21 cellular contexts compared by ENCODE assay signal in the genomic region with DNA sequence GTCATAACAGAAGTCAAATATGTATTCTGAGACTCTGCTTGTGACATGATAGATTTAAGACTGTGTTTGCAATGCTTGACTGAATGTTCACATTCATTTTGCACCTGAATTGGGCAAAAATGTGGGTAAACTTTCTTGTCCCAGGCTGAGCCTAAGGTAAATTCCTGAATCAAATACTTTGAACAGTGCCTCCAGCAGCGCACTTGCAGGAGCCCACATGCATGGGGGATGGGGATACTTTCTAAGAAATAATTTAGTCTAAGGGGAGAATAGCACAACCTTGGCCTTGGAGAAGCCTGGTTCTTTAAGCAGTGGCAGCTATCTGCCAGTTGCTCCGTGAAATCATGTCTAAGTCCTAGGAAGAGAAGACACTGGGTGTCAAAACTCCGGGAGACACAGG.
DNase-seq lines count a peak whose midpoint lies in the region; ATAC-seq, FAIRE-seq and TF ChIP-seq lines count a peak whose summit lies in the region.
"Had no signal": no experiment of that assay in that cellular context is flagged by ENCODE, and none has a peak within 500 bp of the region (broad histone marks: within the 10 kb centered on the region; RNA-seq: fewer than 3 reads in every experiment).

No MANE protein-coding gene starts in this region.

- no peak overlapping the region for H4K8ac ChIP-seq in H1 (ENCODE audit: extremely low read depth, insufficient read depth, low read length)

- TF ChIP-seq EP300 in HepG2 (IDR thresholded peaks at IDR 0.05; ENCODE audit: low read depth in 2 of 2, low read length in 2 of 2) (no peak), HepG2 (CRISPR knock-in tag; IDR thresholded peaks at IDR 0.05; ENCODE audit: borderline replicate concordance) (no peak), H1 (IDR thresholded peaks at IDR 0.05; ENCODE audit: borderline replicate concordance in 1 of 2, low read depth in 2 of 2, low read length in 2 of 2) (no peak)

- TF ChIP-seq RAD21 in HepG2 (CRISPR knock-in tag; IDR thresholded peaks at IDR 0.05) (no peak), H1 (IDR thresholded peaks at IDR 0.05 in 1 of 2, conservative IDR thresholded peaks at IDR 0.05 in 1 of 2; ENCODE audit: low read depth in 2 of 2, low read length in 2 of 2) (no peak)

- H2BK12ac ChIP-seq in H1 (ENCODE audit: low read depth, low read length) = 0 out of 2 replicates have a peak overlapping the region, but pooled peaks have one; percentile 91

- H3K27ac ChIP-seq in HepG2 (ENCODE audit: extremely low read length, insufficient read depth, low read length) = no peak overlapping the region
- no peak overlapping the region for H3K27ac ChIP-seq in right lobe of liver
- no peak overlapping the region for H3K27ac ChIP-seq in H1 (ENCODE audit: low read depth, low read length)
- H3K27ac ChIP-seq: 22Rv1; A549; BLaER1 treated with 17β-estradiol and CSF1 and Interleukin-3, amounts not matched to agents 10 nM and 100 nM; C4-2B had no signal

- in situ Hi-C loops in HepG2 (cut with HindIII; ENCODE audit: extremely low pct_ligation_motif_present, low pct_unique_long_range_greater_than_20kb) = no loop called here

- no peaks in the 10 kb centered on the region for H3K79me1 ChIP-seq in H1 (ENCODE audit: low read depth, low read length)

- no peak overlapping the region for H2BK120ac ChIP-seq in H1 (replicated peaks; ENCODE audit: low read depth, low read length)

- no peak overlapping the region for H3K4me3 ChIP-seq in HepG2 (replicated peaks in 1 of 3; ENCODE audit: insufficient read depth in 1 of 3, low read depth in 2 of 3, low read length in 3 of 3)
- no peak overlapping the region for H3K4me3 ChIP-seq in right lobe of liver
- H3K4me3 ChIP-seq in H1 (ENCODE audit: extremely low read depth in 1 of 4, insufficient read depth in 2 of 4, low read depth in 3 of 4, low read length in 4 of 4) = no peak overlapping the region
- H3K4me3 ChIP-seq: A549; BLaER1 treated with 17β-estradiol and CSF1 and Interleukin-3, amounts not matched to agents 10 nM and 100 nM had no signal

- H2BK5ac ChIP-seq in H1 (ENCODE audit: low read depth, low read length) = no peak overlapping the region

- H2BK20ac ChIP-seq in H1 (ENCODE audit: low read length) = peak overlapping the region; percentile 13; the same call in 1 of the 2 replicates

- H3K23me2 ChIP-seq in H1 (ENCODE audit: low read depth, low read length) = no peaks in the 10 kb centered on the region

- H4K20me1 ChIP-seq in HepG2 (ENCODE audit: insufficient read depth, low read length) (no peaks in the 10 kb centered on the region), H1 (replicated peaks in 1 of 2; ENCODE audit: control insufficient read depth in 1 of 2, insufficient read depth in 2 of 2, low read length in 2 of 2) (no peaks in the 10 kb centered on the region)
- H4K20me1 ChIP-seq: BLaER1 treated with 17β-estradiol and CSF1 and Interleukin-3, amounts not matched to agents 10 nM and 100 nM had no signal

- no peak overlapping the region for H2BK15ac ChIP-seq in H1 (ENCODE audit: low read length)

- H3K27me3 ChIP-seq in HepG2 (ENCODE audit: control insufficient read depth in 1 of 2, insufficient read depth in 2 of 2, low read length in 2 of 2) (no peaks in the 10 kb centered on the region), right lobe of liver (no peaks in the 10 kb centered on the region), H1 (replicated peaks in 1 of 4; ENCODE audit: control insufficient read depth in 3 of 4, extremely low read depth in 1 of 4, insufficient read depth in 3 of 4, low read length in 3 of 4) (no peaks in the 10 kb centered on the region; a peak in 1 of 7 replicates)
- H3K27me3 ChIP-seq: BLaER1 treated with 17β-estradiol and CSF1 and Interleukin-3, amounts not matched to agents 10 nM and 100 nM had no signal

- POLR2A ChIA-PET in HepG2 (lab: Yijun Ruan, JAX) (no interaction called here), H1 (lab: Charles Lee; ENCODE audit: partially characterized antibody) (interaction anchor here (1.2 kb wide), 1 partner anchor 9 kb away, joined by 4 read pairs; no protein-coding TSS in a partner anchor)

- H3K4me3 Mint-ChIP-seq in activated T-cell treated with anti-CD3 and anti-CD28 coated beads, Interleukin-2, amount 50 U/mL, for 4 hours = no peak overlapping the region
- H3K4me3 Mint-ChIP-seq: B cell; CD4-positive, alpha-beta T cell; CD8-positive, alpha-beta T cell had no signal

- H3K4me2 ChIP-seq in HepG2 (ENCODE audit: low read depth, low read length) (no peak overlapping the region), H1 (ENCODE audit: insufficient read depth in 1 of 2, low read depth in 2 of 2, low read length in 2 of 2) (no peak overlapping the region; a peak in 2 of 4 replicates)
- H3K4me2 ChIP-seq: A549; BLaER1 treated with 17β-estradiol and CSF1 and Interleukin-3, amounts not matched to agents 10 nM and 100 nM had no signal

- H4K91ac ChIP-seq in H1 (replicated peaks; ENCODE audit: insufficient read length, low read length) = no peak overlapping the region

- no peak overlapping the region for H3K56ac ChIP-seq in H1 (replicated peaks; ENCODE audit: insufficient read length, low read depth, low read length)

- H3K27me3 Mint-ChIP-seq in activated T-cell treated with anti-CD3 and anti-CD28 coated beads, Interleukin-2, amount 50 U/mL, for 4 hours (ENCODE audit: low read depth) = peaks cover 1% of the 10 kb centered on the region
- H3K27me3 Mint-ChIP-seq: B cell had no signal

- no peak overlapping the region for H3K9ac ChIP-seq in HepG2 (ENCODE audit: insufficient read depth, low read depth, low read length)
- H3K9ac ChIP-seq in H1 (replicated peaks in 1 of 4; ENCODE audit: extremely low read depth in 1 of 4, low read depth in 3 of 4, low read length in 3 of 4) = no peak overlapping the region
- H3K9ac ChIP-seq: BLaER1 treated with 17β-estradiol and CSF1 and Interleukin-3, amounts not matched to agents 10 nM and 100 nM had no signal

- CTCF ChIA-PET in HepG2 (lab: Yijun Ruan, JAX; ENCODE audit: low intra/inter-chr PET ratio, low total read pairs) = no interaction called here
- CTCF ChIA-PET in H1 (lab: Charles Lee; ENCODE audit: partially characterized antibody) = interaction anchor here (0.9 to 1.4 kb wide), 3 partner anchors 12 to 143 kb away, joined by 3 read pairs; no protein-coding TSS in a partner anchor

- intact Hi-C loops in HepG2 (cut with micrococcal nuclease; ENCODE audit: unreplicated experiment) = no loop called here
- intact Hi-C loops in right lobe of liver (cut with DNase I) = no loop called here
- intact Hi-C loops in left colon (cut with DNase I, micrococcal nuclease) = no loop called here

- no peaks in the 10 kb centered on the region for H3K79me2 ChIP-seq in HepG2 (ENCODE audit: insufficient read depth, low read length)
- no peaks in the 10 kb centered on the region for H3K79me2 ChIP-seq in H1 (ENCODE audit: control insufficient read depth in 1 of 2, insufficient read depth in 2 of 2, low read length in 2 of 2)

- H3K36me3 ChIP-seq in HepG2 (replicated peaks in 1 of 2; ENCODE audit: control insufficient read depth in 1 of 2, insufficient read depth in 2 of 2, low read length in 2 of 2) (no peaks in the 10 kb centered on the region), right lobe of liver (no peaks in the 10 kb centered on the region), H1 (ENCODE audit: control insufficient read depth in 2 of 4, insufficient read depth in 4 of 4, low read length in 3 of 4) (no peaks in the 10 kb centered on the region)
- H3K36me3 ChIP-seq: BLaER1 treated with 17β-estradiol and CSF1 and Interleukin-3, amounts not matched to agents 10 nM and 100 nM had no signal

- DNase-seq in HepG2 (ENCODE audit: low spot score) (no peak), right lobe of liver (no peak), H1 (ENCODE audit: low read depth in 1 of 2, low spot score in 2 of 2) (no peak), left colon (no peak)
- DNase-seq in activated T-cell treated with anti-CD3 and anti-CD28 coated beads, Interleukin-2, amount 50 U/mL, for 4 hours = no peak
- DNase-seq: AML-193; Caco-2; Calu3; CD4-positive, alpha-beta T cell; CD8-positive, alpha-beta T cell; DMS79 treated with DMSO at 0.1 percent for 48 hours; GF-D8 had no signal

- TF ChIP-seq POLR2A in HepG2 (IDR thresholded peaks at IDR 0.05; ENCODE audit: insufficient read depth in 1 of 2, low read depth in 2 of 2, low read length in 2 of 2) (no peak), right lobe of liver (IDR thresholded peaks at IDR 0.05) (no peak), H1 (IDR thresholded peaks at IDR 0.05; ENCODE audit: control extremely low read depth in 1 of 2, low read depth in 2 of 2, low read length in 2 of 2) (no peak)

- no peak overlapping the region for H2AK5ac ChIP-seq in H1 (ENCODE audit: low read depth, low read length)

- no peak overlapping the region for H3K23ac ChIP-seq in H1 (ENCODE audit: insufficient read length)

- WGBS in HepG2 (ENCODE audit: low lambda C conversion rate) = 66% methylated on average over 3 of the region's 3 CpGs
- 36% methylated on average over 2 of the region's 3 CpGs for WGBS in right lobe of liver (ENCODE audit: insufficient coverage, low coverage, low lambda C conversion rate, missing lambda C conversion rate)
- 77% methylated on average over 3 of the region's 3 CpGs; no CpG with 5 or more reads in 1 of the 2 experiments for WGBS in H1 (ENCODE audit: extremely low coverage in 1 of 2, insufficient coverage in 1 of 2, insufficient read length in 1 of 2, insufficient replicate concordance in 2 of 2, low coverage in 1 of 2, low lambda C conversion rate in 2 of 2, missing lambda C conversion rate in 1 of 2), 2 experiments

- no peak for FAIRE-seq in HepG2 (lab: Jason Lieb, UNC)
- no peak for FAIRE-seq in H1 (lab: Jason Lieb, UNC)
- FAIRE-seq: A549, D721Med, G401.6, GM12891, GM19239 had no signal

- BruUV-seq in HepG2 (replicated peaks; lab: Mats Ljungman, UMichigan) = no TSS peak

- no peak overlapping the region for H3K18ac ChIP-seq in H1 (ENCODE audit: extremely low read depth, low read length)

- H3K36me3 Mint-ChIP-seq in activated T-cell treated with anti-CD3 and anti-CD28 coated beads, Interleukin-2, amount 50 U/mL, for 4 hours (ENCODE audit: insufficient read depth) = no peaks in the 10 kb centered on the region
- H3K36me3 Mint-ChIP-seq: CD8-positive, alpha-beta T cell had no signal

- H3K4ac ChIP-seq in H1 (replicated peaks; ENCODE audit: insufficient read length, low read depth, low read length) = no peak overlapping the region

- no peak overlapping the region for H4K5ac ChIP-seq in H1 (ENCODE audit: insufficient read length, low read depth, low read length)

- H3K4me1 ChIP-seq in HepG2 (ENCODE audit: insufficient read depth, low read length) (peaks cover 16% of the 10 kb centered on the region), right lobe of liver (no peaks in the 10 kb centered on the region), H1 (replicated peaks in 1 of 4; ENCODE audit: control insufficient read depth in 3 of 4, insufficient read depth in 4 of 4, low read length in 3 of 4) (peaks cover 0 to 6% (median 4%) of the 10 kb centered on the region in 4 experiments; a peak in 5 of 7 replicates)
- H3K4me1 ChIP-seq: A549; BLaER1 treated with 17β-estradiol and CSF1 and Interleukin-3, amounts not matched to agents 10 nM and 100 nM had no signal

- H3K4me1 Mint-ChIP-seq in activated T-cell treated with anti-CD3 and anti-CD28 coated beads, Interleukin-2, amount 50 U/mL, for 4 hours (ENCODE audit: low read depth) = no peaks in the 10 kb centered on the region
- H3K4me1 Mint-ChIP-seq: B cell had no signal

- H3K14ac ChIP-seq in H1 (ENCODE audit: insufficient read length) = no peak overlapping the region

- TF ChIP-seq CTCF in HepG2 (CRISPR knock-in tag; IDR thresholded peaks at IDR 0.05) = no peak
- TF ChIP-seq CTCF in right lobe of liver (IDR thresholded peaks at IDR 0.05) = no peak
- TF ChIP-seq CTCF in H1 (IDR thresholded peaks at IDR 0.05; ENCODE audit: control extremely low read depth in 1 of 3, insufficient read depth in 1 of 3, low read depth in 1 of 3, low read length in 3 of 3) = no peak

- H2AFZ ChIP-seq in HepG2 (ENCODE audit: low read length) = no peak overlapping the region
- peak overlapping the region; percentile 41; the same call in 1 of the 2 replicates for H2AFZ ChIP-seq in H1 (ENCODE audit: low read length)

- H3K9me3 ChIP-seq in HepG2 (ENCODE audit: low read length) = no peaks in the 10 kb centered on the region
- no peaks in the 10 kb centered on the region for H3K9me3 ChIP-seq in right lobe of liver
- no peaks in the 10 kb centered on the region for H3K9me3 ChIP-seq in H1 (ENCODE audit: insufficient read depth in 2 of 2, low read depth in 1 of 2, low read length in 1 of 2)
- H3K9me3 ChIP-seq: A549; BLaER1 treated with 17β-estradiol and CSF1 and Interleukin-3, amounts not matched to agents 10 nM and 100 nM; Caco-2 had no signal

- ATAC-seq in HepG2 (no peak), right lobe of liver (no peak), left colon (no peak)
- ATAC-seq in activated T-cell treated with anti-CD3 and anti-CD28 coated beads, Interleukin-2, amount 50 U/mL, for 4 hours = no peak
- ATAC-seq: A549; CD8-positive, alpha-beta T cell had no signal

- no peaks in the 10 kb centered on the region for H3K9me3 Mint-ChIP-seq in activated T-cell treated with anti-CD3 and anti-CD28 coated beads, Interleukin-2, amount 50 U/mL, for 4 hours
- H3K9me3 Mint-ChIP-seq: CD4-positive, alpha-beta T cell; CD8-positive, alpha-beta T cell had no signal
